In genomic region chr16:72198021-72198420, GRCh38 we compare ENCODE assay signal across 1 cellular context.
TF ChIP-seq lines count a peak whose summit lies in the region.

No MANE protein-coding gene starts in this region.

TF ChIP-seq in GM23338, 12 proteins besides CTCF, POLR2A, EP300 and RAD21 (continued from another document):
- TF ChIP-seq, protein P1, sequence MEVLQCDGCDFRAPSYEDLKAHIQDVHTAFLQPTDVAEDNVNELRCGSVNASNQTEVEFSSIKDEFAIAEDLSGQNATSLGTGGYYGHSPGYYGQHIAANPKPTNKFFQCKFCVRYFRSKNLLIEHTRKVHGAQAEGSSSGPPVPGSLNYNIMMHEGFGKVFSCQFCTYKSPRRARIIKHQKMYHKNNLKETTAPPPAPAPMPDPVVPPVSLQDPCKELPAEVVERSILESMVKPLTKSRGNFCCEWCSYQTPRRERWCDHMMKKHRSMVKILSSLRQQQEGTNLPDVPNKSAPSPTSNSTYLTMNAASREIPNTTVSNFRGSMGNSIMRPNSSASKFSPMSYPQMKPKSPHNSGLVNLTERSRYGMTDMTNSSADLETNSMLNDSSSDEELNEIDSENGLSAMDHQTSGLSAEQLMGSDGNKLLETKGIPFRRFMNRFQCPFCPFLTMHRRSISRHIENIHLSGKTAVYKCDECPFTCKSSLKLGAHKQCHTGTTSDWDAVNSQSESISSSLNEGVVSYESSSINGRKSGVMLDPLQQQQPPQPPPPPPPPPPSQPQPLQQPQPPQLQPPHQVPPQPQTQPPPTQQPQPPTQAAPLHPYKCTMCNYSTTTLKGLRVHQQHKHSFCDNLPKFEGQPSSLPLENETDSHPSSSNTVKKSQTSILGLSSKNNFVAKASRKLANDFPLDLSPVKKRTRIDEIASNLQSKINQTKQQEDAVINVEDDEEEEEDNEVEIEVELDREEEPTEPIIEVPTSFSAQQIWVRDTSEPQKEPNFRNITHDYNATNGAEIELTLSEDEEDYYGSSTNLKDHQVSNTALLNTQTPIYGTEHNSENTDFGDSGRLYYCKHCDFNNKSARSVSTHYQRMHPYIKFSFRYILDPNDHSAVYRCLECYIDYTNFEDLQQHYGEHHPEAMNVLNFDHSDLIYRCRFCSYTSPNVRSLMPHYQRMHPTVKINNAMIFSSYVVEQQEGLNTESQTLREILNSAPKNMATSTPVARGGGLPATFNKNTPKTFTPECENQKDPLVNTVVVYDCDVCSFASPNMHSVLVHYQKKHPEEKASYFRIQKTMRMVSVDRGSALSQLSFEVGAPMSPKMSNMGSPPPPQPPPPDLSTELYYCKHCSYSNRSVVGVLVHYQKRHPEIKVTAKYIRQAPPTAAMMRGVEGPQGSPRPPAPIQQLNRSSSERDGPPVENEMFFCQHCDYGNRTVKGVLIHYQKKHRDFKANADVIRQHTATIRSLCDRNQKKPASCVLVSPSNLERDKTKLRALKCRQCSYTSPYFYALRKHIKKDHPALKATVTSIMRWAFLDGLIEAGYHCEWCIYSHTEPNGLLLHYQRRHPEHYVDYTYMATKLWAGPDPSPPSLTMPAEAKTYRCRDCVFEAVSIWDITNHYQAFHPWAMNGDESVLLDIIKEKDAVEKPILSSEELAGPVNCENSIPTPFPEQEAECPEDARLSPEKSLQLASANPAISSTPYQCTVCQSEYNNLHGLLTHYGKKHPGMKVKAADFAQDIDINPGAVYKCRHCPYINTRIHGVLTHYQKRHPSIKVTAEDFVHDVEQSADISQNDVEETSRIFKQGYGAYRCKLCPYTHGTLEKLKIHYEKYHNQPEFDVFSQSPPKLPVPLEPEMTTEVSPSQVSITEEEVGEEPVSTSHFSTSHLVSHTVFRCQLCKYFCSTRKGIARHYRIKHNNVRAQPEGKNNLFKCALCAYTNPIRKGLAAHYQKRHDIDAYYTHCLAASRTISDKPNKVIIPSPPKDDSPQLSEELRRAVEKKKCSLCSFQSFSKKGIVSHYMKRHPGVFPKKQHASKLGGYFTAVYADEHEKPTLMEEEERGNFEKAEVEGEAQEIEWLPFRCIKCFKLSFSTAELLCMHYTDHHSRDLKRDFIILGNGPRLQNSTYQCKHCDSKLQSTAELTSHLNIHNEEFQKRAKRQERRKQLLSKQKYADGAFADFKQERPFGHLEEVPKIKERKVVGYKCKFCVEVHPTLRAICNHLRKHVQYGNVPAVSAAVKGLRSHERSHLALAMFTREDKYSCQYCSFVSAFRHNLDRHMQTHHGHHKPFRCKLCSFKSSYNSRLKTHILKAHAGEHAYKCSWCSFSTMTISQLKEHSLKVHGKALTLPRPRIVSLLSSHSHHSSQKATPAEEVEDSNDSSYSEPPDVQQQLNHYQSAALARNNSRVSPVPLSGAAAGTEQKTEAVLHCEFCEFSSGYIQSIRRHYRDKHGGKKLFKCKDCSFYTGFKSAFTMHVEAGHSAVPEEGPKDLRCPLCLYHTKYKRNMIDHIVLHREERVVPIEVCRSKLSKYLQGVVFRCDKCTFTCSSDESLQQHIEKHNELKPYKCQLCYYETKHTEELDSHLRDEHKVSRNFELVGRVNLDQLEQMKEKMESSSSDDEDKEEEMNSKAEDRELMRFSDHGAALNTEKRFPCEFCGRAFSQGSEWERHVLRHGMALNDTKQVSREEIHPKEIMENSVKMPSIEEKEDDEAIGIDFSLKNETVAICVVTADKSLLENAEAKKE (CRISPR knock-in tag; IDR thresholded peaks at IDR 0.05): no peak
